Comparison of ENCODE assay signal across 8 cellular contexts in the genomic region with DNA sequence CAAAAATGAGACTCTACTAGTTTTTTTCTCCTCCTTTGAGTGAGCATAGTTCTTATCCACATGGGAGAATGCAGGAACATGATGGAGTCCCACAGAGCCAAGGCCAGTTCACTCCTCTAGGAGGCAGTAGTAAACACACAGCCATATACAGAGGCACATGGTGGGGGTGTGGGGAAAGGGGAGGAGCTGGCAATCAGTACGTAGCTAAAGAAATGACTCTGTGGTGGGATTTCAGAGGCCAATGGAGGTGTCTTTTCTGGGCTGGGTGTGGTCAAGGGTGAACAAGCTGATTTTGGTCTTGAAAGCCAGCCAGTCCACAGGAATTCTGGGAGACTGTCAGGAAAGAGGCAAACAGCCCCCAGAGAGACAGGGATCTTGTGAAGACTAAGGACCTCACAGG. TPM values are rescaled to one million over a fixed set of nuclear protein-coding genes. Genes with fewer than 3 reads are reported as not detected.
DNase-seq lines count a peak whose midpoint lies in the region; ATAC-seq and TF ChIP-seq lines count a peak whose summit lies in the region.

No MANE protein-coding gene starts in this region.

- no peaks in the 10 kb centered on the region for H3K36me3 Mint-ChIP-seq in activated T-helper 1 cell treated with anti-CD3 and anti-CD28 coated beads, Interleukin-12 subunit alpha, Interleukin-12 subunit beta, Interleukin-2, Interleukin-4 antibody, amounts not matched to agents 30 ng/mL and 10 ng/mL and 1 ng/mL, durations not matched to agents 14 hours and 24 hours and 36 hours (ENCODE audit: low read depth)

- WGBS in hepatocyte (ENCODE audit: low lambda C conversion rate, missing lambda C conversion rate): 41% methylated on average over 1 of the region's 1 CpG

- no peaks in the 10 kb centered on the region for H3K4me1 ChIP-seq in hepatocyte (ENCODE audit: insufficient read depth)

- H3K4me2 ChIP-seq in hepatocyte: no peak overlapping the region

- no peaks in the 10 kb centered on the region for H3K36me3 ChIP-seq in hepatocyte (replicated peaks; ENCODE audit: insufficient read depth, low read depth)

- H3K27ac ChIP-seq in hepatocyte: no peak overlapping the region

- no peak overlapping the region for H3K27ac Mint-ChIP-seq in activated T-helper 1 cell treated with anti-CD3 and anti-CD28 coated beads, Interleukin-12 subunit alpha, Interleukin-12 subunit beta, Interleukin-2, Interleukin-4 antibody, amounts not matched to agents 30 ng/mL and 10 ng/mL and 1 ng/mL, durations not matched to agents 14 hours and 24 hours and 36 hours

- TF ChIP-seq CTCF in hepatocyte (IDR thresholded peaks at IDR 0.05; ENCODE audit: poor library complexity): peak; percentile 28

- no peak overlapping the region for H2AFZ ChIP-seq in hepatocyte

- peak; percentile 63 for ATAC-seq in HG03175 (IDR thresholded peaks at IDR 0.05; ENCODE audit: unreplicated experiment)
- no peak for ATAC-seq in GM18873 (IDR thresholded peaks at IDR 0.05; ENCODE audit: low FRiP score, unreplicated experiment)

- H3K9me3 Mint-ChIP-seq in activated T-helper 1 cell treated with anti-CD3 and anti-CD28 coated beads, Interleukin-12 subunit alpha, Interleukin-12 subunit beta, Interleukin-2, Interleukin-4 antibody, amounts not matched to agents 30 ng/mL and 10 ng/mL and 1 ng/mL, durations not matched to agents 14 hours and 24 hours and 36 hours: no peaks in the 10 kb centered on the region

- no peaks in the 10 kb centered on the region for H3K9me2 ChIP-seq in hepatocyte (replicated peaks; ENCODE audit: insufficient read depth)

- H3K4me3 Mint-ChIP-seq in activated T-helper 1 cell treated with anti-CD3 and anti-CD28 coated beads, Interleukin-12 subunit alpha, Interleukin-12 subunit beta, Interleukin-2, Interleukin-4 antibody, amounts not matched to agents 30 ng/mL and 10 ng/mL and 1 ng/mL, durations not matched to agents 14 hours and 24 hours and 36 hours: no peak overlapping the region

- intact Hi-C loops in activated T-helper 1 cell treated with anti-CD3 and anti-CD28 coated beads, Interleukin-12 subunit alpha, Interleukin-12 subunit beta, Interleukin-2, Interleukin-4 antibody, amounts not matched to agents 30 ng/mL and 10 ng/mL and 1 ng/mL, durations not matched to agents 14 hours and 24 hours and 36 hours (cut with micrococcal nuclease): loop anchor here (1.0 to 5.0 kb wide), 3 partner anchors 55 to 330 kb away; no protein-coding TSS in a partner anchor

- H3K27me3 Mint-ChIP-seq in activated T-helper 1 cell treated with anti-CD3 and anti-CD28 coated beads, Interleukin-12 subunit alpha, Interleukin-12 subunit beta, Interleukin-2, Interleukin-4 antibody, amounts not matched to agents 30 ng/mL and 10 ng/mL and 1 ng/mL, durations not matched to agents 14 hours and 24 hours and 36 hours (ENCODE audit: insufficient read depth): peaks cover 3% of the 10 kb centered on the region

- no peaks in the 10 kb centered on the region for H3K27me3 ChIP-seq in hepatocyte

- H3K4me3 ChIP-seq in hepatocyte: no peak overlapping the region

- no peaks in the 10 kb centered on the region for H3K79me2 ChIP-seq in hepatocyte

- peak; percentile 54 for DNase-seq in GDM1 (lab: John Stamatoyannopoulos, UW)
- peak; percentile 74 for DNase-seq in RKO (ENCODE audit: low spot score)
- peak; percentile 62 for DNase-seq in activated T-helper 1 cell treated with anti-CD3 and anti-CD28 coated beads, Interleukin-12 subunit alpha, Interleukin-12 subunit beta, Interleukin-2, Interleukin-4 antibody, amounts not matched to agents 30 ng/mL and 10 ng/mL and 1 ng/mL, durations not matched to agents 14 hours and 24 hours and 36 hours (ENCODE audit: low spot score)
- peak; percentile 51 for DNase-seq in hepatocyte (ENCODE audit: low spot score)
- peak; percentile 41 to 65 (median 49) for DNase-seq in stimulated activated CD4-positive, alpha-beta T cell treated with anti-CD3 and anti-CD28 coated beads, TNF-alpha, amount 100 ng/mL, for 24 hours (ENCODE audit: low read depth in 3 of 3)
- no peak for DNase-seq in putamen (ENCODE audit: low spot score)

- peaks cover 7% of the 10 kb centered on the region for H3K4me1 Mint-ChIP-seq in activated T-helper 1 cell treated with anti-CD3 and anti-CD28 coated beads, Interleukin-12 subunit alpha, Interleukin-12 subunit beta, Interleukin-2, Interleukin-4 antibody, amounts not matched to agents 30 ng/mL and 10 ng/mL and 1 ng/mL, durations not matched to agents 14 hours and 24 hours and 36 hours (ENCODE audit: low read depth)

- H4K20me1 ChIP-seq in hepatocyte (ENCODE audit: insufficient read depth, poor library complexity, severe bottlenecking): no peaks in the 10 kb centered on the region

- no peaks in the 10 kb centered on the region for H3K9me3 ChIP-seq in hepatocyte (ENCODE audit: low read depth)

RNA-seq across cellular contexts. Expression of a gene that starts 6.6 kb away (rescaled TPM):
- total RNA-seq in activated T-helper 1 cell treated with anti-CD3 and anti-CD28 coated beads, Interleukin-12 subunit alpha, Interleukin-12 subunit beta, Interleukin-2, Interleukin-4 antibody, amounts not matched to agents 30 ng/mL and 10 ng/mL and 1 ng/mL, durations not matched to agents 14 hours and 24 hours and 36 hours: 161 and 171 TPM in 2 replicates
- total RNA-seq in hepatocyte: 306 and 309 TPM in 2 replicates
- 247 and 248 TPM in 2 replicates for polyA plus RNA-seq in hepatocyte
